In genomic region chr2:227862227-227862740, GRCh38 we compare ENCODE assay signal across 8 cellular contexts. TPM values are rescaled to one million over a fixed set of nuclear protein-coding genes. Genes with fewer than 3 reads are reported as not detected.
DNase-seq lines count a peak whose midpoint lies in the region; ATAC-seq and TF ChIP-seq lines count a peak whose summit lies in the region.

No MANE protein-coding gene starts in this region.

- DNase-seq in stimulated activated CD4-positive, alpha-beta T cell treated with anti-CD3 and anti-CD28 coated beads, Interleukin-15, amount 100 ng/mL, for 24 hours: peak; percentile 40
- no peak for DNase-seq in stimulated activated CD4-positive, alpha-beta T cell treated with anti-CD3 and anti-CD28 coated beads, Interleukin-1b, Interleukin-23, amount 100 ng/mL, for 48 hours
- DNase-seq in KG1 (lab: John Stamatoyannopoulos, UW) (peak; percentile 3), T-helper 9 cell (peak; percentile 21), testis (peak; percentile 56)

- TF ChIP-seq POLR2A in gastroesophageal sphincter (IDR thresholded peaks at IDR 0.05) (no peak), testis (IDR thresholded peaks at IDR 0.05) (no peak)

- H3K36me3 ChIP-seq in gastroesophageal sphincter (no peaks in the 10 kb centered on the region), testis (ENCODE audit: low read depth, missing control alignments) (no peaks in the 10 kb centered on the region)

- H3K9me3 ChIP-seq in gastroesophageal sphincter (no peaks in the 10 kb centered on the region), testis (no peaks in the 10 kb centered on the region)

- ATAC-seq in gastroesophageal sphincter (no peak), GM19023 (IDR thresholded peaks at IDR 0.05; ENCODE audit: unreplicated experiment) (no peak), HG02938 (IDR thresholded peaks at IDR 0.05; ENCODE audit: unreplicated experiment) (no peak)

- H3K27ac ChIP-seq in gastroesophageal sphincter (no peak overlapping the region), testis (no peak overlapping the region)

- 47 to 57% methylated on average over 8 of the region's 8 CpGs for WGBS in gastroesophageal sphincter (ENCODE audit: low coverage in 1 of 2), 2 donors
- 52 to 56% methylated on average over 8 of the region's 8 CpGs for WGBS in testis, 2 donors

- TF ChIP-seq CTCF in gastroesophageal sphincter (IDR thresholded peaks at IDR 0.05) (peak; percentile 8 to 43 (median 12)), testis (IDR thresholded peaks at IDR 0.05) (peak in 2 of 3 experiments; percentile 39 to 75)

- no peaks in the 10 kb centered on the region for H3K27me3 ChIP-seq in gastroesophageal sphincter
- H3K27me3 ChIP-seq in testis: no peaks in the 10 kb centered on the region

- intact Hi-C loops in testis (cut with DNase I; ENCODE audit: low total_unique reads): no loop called here

- no peak for TF ChIP-seq EP300 in gastroesophageal sphincter (IDR thresholded peaks at IDR 0.05)

- H3K4me3 ChIP-seq in gastroesophageal sphincter (no peak overlapping the region), testis (no peak overlapping the region)

- H3K4me1 ChIP-seq in gastroesophageal sphincter (peaks cover 0 to 10% (median 0%) of the 10 kb centered on the region in 3 donors), testis (peaks cover 13% of the 10 kb centered on the region)

RNA-seq across cellular contexts. Expression of gene DAW1, which starts 9.1 kb away (rescaled TPM):
- total RNA-seq in gastroesophageal sphincter (not detected), testis (10 to 100 TPM; 25.2 to 31.2 TPM)
- polyA plus RNA-seq in testis (ENCODE audit: insufficient read depth, low read depth, low replicate concordance): 105 TPM

RNA-seq across cellular contexts. Expression of gene CCL20, which starts 48.6 kb away (rescaled TPM):
- total RNA-seq in gastroesophageal sphincter (1 to 10 TPM in 1 of 4 donors, not detected in 3; 3.1 TPM), testis (under 1 TPM; 0.55 to 0.81 TPM)
- polyA plus RNA-seq in testis (ENCODE audit: insufficient read depth, low read depth, low replicate concordance): 0.99 TPM

Comparison
In these comparisons a context has a peak if more than half of its experiments do, and no peak if none do; other contexts are left out.
1. RNA of gene DAW1, which starts 9.1 kb away (total RNA-seq): 25.2 to 31.2 TPM in testis; not detected in gastroesophageal sphincter; every median in the first group is over 10 times any median in the second.